2 cellular contexts compared by ENCODE assay signal in genomic region chr3:111781561-111782446, GRCh38.
TF ChIP-seq lines count a peak whose summit lies in the region.

No MANE protein-coding gene starts in this region.

TF ChIP-seq in SK-N-SH, 30 proteins besides CTCF, POLR2A, EP300 and RAD21 (continued from another document):
- TF ChIP-seq POLR2AphosphoS5 (IDR thresholded peaks at IDR 0.05; ENCODE audit: low read depth, low read length) (no peak), ELF1 (IDR thresholded peaks at IDR 0.05) (no peak), RCOR1 (IDR thresholded peaks at IDR 0.05; ENCODE audit: low read length) (no peak), FOXJ3 (CRISPR knock-in tag; IDR thresholded peaks at IDR 0.05) (no peak), MXI1 (IDR thresholded peaks at IDR 0.05; ENCODE audit: low read depth, low read length) (no peak), RXRA (IDR thresholded peaks at IDR 0.05; ENCODE audit: borderline replicate concordance, low read depth) (no peak), USF1 (IDR thresholded peaks at IDR 0.05; ENCODE audit: borderline replicate concordance, low read depth) (no peak)

TF ChIP-seq in SK-N-SH treated with all-trans-retinoic acid at 6 μM for 48 hours, 23 proteins besides CTCF, POLR2A, EP300 and RAD21 (continued from another document):
- TF ChIP-seq CREB5 (CRISPR knock-in tag; IDR thresholded peaks at IDR 0.05; ENCODE audit: low read depth) (no peak), CSDC2 (CRISPR knock-in tag; IDR thresholded peaks at IDR 0.05) (no peak), ZNF8 (CRISPR knock-in tag; IDR thresholded peaks at IDR 0.05) (no peak), GLIS3 (CRISPR knock-in tag; IDR thresholded peaks at IDR 0.05) (no peak), ZFP3 (CRISPR knock-in tag; IDR thresholded peaks at IDR 0.05) (no peak), PPARA (CRISPR knock-in tag; IDR thresholded peaks at IDR 0.05; ENCODE audit: borderline replicate concordance) (no peak), ZNF70 (CRISPR knock-in tag; IDR thresholded peaks at IDR 0.05) (no peak), PATZ1 (CRISPR knock-in tag; IDR thresholded peaks at IDR 0.05; ENCODE audit: borderline replicate concordance) (no peak), ARNTL (CRISPR knock-in tag; IDR thresholded peaks at IDR 0.05; ENCODE audit: borderline replicate concordance, low read depth) (no peak), SNAI2 (CRISPR knock-in tag; IDR thresholded peaks at IDR 0.05) (no peak), OSR1 (CRISPR knock-in tag; IDR thresholded peaks at IDR 0.05) (no peak), TOX (CRISPR knock-in tag; IDR thresholded peaks at IDR 0.05; ENCODE audit: borderline replicate concordance) (no peak), ZNF565 (CRISPR knock-in tag; conservative IDR thresholded peaks at IDR 0.05; ENCODE audit: low read depth) (no peak)
- TF ChIP-seq, protein P1, sequence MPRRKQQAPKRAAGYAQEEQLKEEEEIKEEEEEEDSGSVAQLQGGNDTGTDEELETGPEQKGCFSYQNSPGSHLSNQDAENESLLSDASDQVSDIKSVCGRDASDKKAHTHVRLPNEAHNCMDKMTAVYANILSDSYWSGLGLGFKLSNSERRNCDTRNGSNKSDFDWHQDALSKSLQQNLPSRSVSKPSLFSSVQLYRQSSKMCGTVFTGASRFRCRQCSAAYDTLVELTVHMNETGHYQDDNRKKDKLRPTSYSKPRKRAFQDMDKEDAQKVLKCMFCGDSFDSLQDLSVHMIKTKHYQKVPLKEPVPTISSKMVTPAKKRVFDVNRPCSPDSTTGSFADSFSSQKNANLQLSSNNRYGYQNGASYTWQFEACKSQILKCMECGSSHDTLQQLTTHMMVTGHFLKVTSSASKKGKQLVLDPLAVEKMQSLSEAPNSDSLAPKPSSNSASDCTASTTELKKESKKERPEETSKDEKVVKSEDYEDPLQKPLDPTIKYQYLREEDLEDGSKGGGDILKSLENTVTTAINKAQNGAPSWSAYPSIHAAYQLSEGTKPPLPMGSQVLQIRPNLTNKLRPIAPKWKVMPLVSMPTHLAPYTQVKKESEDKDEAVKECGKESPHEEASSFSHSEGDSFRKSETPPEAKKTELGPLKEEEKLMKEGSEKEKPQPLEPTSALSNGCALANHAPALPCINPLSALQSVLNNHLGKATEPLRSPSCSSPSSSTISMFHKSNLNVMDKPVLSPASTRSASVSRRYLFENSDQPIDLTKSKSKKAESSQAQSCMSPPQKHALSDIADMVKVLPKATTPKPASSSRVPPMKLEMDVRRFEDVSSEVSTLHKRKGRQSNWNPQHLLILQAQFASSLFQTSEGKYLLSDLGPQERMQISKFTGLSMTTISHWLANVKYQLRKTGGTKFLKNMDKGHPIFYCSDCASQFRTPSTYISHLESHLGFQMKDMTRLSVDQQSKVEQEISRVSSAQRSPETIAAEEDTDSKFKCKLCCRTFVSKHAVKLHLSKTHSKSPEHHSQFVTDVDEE (CRISPR knock-in tag; IDR thresholded peaks at IDR 0.05): no peak
- TF ChIP-seq, protein P2, sequence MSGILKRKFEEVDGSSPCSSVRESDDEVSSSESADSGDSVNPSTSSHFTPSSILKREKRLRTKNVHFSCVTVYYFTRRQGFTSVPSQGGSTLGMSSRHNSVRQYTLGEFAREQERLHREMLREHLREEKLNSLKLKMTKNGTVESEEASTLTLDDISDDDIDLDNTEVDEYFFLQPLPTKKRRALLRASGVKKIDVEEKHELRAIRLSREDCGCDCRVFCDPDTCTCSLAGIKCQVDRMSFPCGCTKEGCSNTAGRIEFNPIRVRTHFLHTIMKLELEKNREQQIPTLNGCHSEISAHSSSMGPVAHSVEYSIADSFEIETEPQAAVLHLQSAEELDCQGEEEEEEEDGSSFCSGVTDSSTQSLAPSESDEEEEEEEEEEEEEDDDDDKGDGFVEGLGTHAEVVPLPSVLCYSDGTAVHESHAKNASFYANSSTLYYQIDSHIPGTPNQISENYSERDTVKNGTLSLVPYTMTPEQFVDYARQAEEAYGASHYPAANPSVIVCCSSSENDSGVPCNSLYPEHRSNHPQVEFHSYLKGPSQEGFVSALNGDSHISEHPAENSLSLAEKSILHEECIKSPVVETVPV (CRISPR knock-in tag; IDR thresholded peaks at IDR 0.05): no peak
- TF ChIP-seq, protein P3, sequence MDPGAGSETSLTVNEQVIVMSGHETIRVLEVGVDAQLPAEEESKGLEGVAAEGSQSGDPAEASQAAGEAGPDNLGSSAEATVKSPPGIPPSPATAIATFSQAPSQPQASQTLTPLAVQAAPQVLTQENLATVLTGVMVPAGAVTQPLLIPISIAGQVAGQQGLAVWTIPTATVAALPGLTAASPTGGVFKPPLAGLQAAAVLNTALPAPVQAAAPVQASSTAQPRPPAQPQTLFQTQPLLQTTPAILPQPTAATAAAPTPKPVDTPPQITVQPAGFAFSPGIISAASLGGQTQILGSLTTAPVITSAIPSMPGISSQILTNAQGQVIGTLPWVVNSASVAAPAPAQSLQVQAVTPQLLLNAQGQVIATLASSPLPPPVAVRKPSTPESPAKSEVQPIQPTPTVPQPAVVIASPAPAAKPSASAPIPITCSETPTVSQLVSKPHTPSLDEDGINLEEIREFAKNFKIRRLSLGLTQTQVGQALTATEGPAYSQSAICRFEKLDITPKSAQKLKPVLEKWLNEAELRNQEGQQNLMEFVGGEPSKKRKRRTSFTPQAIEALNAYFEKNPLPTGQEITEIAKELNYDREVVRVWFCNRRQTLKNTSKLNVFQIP (CRISPR knock-in tag; IDR thresholded peaks at IDR 0.05; ENCODE audit: borderline replicate concordance, low read depth): no peak
